ENCODE assay signal across 8 cellular contexts in genomic region chr10:119029613-119030420, GRCh38. TPM values are rescaled to one million over a fixed set of nuclear protein-coding genes. Genes with fewer than 3 reads are reported as not detected.
DNase-seq lines count a peak whose midpoint lies in the region; ATAC-seq and TF ChIP-seq lines count a peak whose summit lies in the region.

A gene with protein sequence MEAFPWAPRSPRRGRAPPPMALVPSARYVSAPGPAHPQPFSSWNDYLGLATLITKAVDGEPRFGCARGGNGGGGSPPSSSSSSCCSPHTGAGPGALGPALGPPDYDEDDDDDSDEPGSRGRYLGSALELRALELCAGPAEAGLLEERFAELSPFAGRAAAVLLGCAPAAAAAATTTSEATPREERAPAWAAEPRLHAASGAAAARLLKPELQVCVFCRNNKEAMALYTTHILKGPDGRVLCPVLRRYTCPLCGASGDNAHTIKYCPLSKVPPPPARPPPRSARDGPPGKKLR (plus strand): TSS chr10:119029714. CDS start chr10:119029802, 88 bp downstream.

- ATAC-seq in HG02943 (IDR thresholded peaks at IDR 0.05; ENCODE audit: low read depth, unreplicated experiment) = peak; percentile 25
- no peak for ATAC-seq in HG03378 (IDR thresholded peaks at IDR 0.05; ENCODE audit: unreplicated experiment)

- peak within 1 kb of the TSS; percentile 59 to 70 (median 67) for H3K4me3 ChIP-seq in subcutaneous abdominal adipose tissue (ENCODE audit: low read depth in 1 of 5, low read length in 5 of 5)

- DNase-seq in NCI-H748 (lab: John Stamatoyannopoulos, UW; ENCODE audit: unreplicated experiment) (peak; percentile 57), NCI-H748 treated with DMSO at 0.1 percent for 48 hours (lab: John Stamatoyannopoulos, UW) (no peak), lung microvascular endothelial cell (ENCODE audit: low read depth in 2 of 2) (peak; percentile 43 to 52)
- DNase-seq in central memory CD4-positive, alpha-beta T cell = peak; percentile 9

- H3K36me3 ChIP-seq in subcutaneous abdominal adipose tissue (ENCODE audit: control insufficient read depth in 5 of 5, insufficient read depth in 5 of 5, low read length in 5 of 5) = peaks cover 11 to 22% (median 18%) of the 10 kb centered on the region in 5 donors

- peak within 1 kb of the TSS in 4 of 5 donors; percentile 9 to 72 (median 54) for H3K9ac ChIP-seq in subcutaneous abdominal adipose tissue (ENCODE audit: low read length in 5 of 5)

- no peaks in the 10 kb centered on the region for H3K9me3 ChIP-seq in subcutaneous abdominal adipose tissue (ENCODE audit: control insufficient read depth in 5 of 5, low read length in 5 of 5)

- 0 out of 2 replicates have a peak, but pooled peaks have one; percentile 31 for TF ChIP-seq POLR2A in Raji (IDR thresholded peaks at IDR 0.05; ENCODE audit: insufficient read depth, low read depth, low read length)

- H3K4me1 ChIP-seq in subcutaneous abdominal adipose tissue (ENCODE audit: control insufficient read depth in 5 of 5, insufficient read depth in 5 of 5, low read length in 5 of 5) = peaks cover 0 to 36% (median 27%) of the 10 kb centered on the region in 5 donors

- H3K27ac ChIP-seq in subcutaneous abdominal adipose tissue (ENCODE audit: low read depth, low read length) = no peak within 1 kb of the TSS

- H3K27me3 ChIP-seq in subcutaneous abdominal adipose tissue (ENCODE audit: control insufficient read depth in 5 of 5, insufficient read depth in 4 of 5, low read length in 5 of 5) = no peaks in the 10 kb centered on the region

RNA-seq across cellular contexts. Expression of the gene that starts here (rescaled TPM):
- total RNA-seq in lung microvascular endothelial cell = 0.22 and 0.60 TPM in 2 replicates

Comparison
In these comparisons a context has a peak if more than half of its experiments do, and no peak if none do; other contexts are left out.
1. Peak in DNase-seq in lung microvascular endothelial cell; RNA of the gene not detected or under 1 TPM.